26 cellular contexts compared by ENCODE assay signal in genomic region chr10:126324826-126325225, GRCh38.
DNase-seq lines count a peak whose midpoint lies in the region; ATAC-seq, FAIRE-seq and TF ChIP-seq lines count a peak whose summit lies in the region.
"Had no signal": no experiment of that assay in that cellular context is flagged by ENCODE, and none has a peak within 500 bp of the region (broad histone marks: within the 10 kb centered on the region; RNA-seq: fewer than 3 reads in every experiment).

No MANE protein-coding gene starts in this region.

- TF ChIP-seq CTCF in H1 (IDR thresholded peaks at IDR 0.05; ENCODE audit: control extremely low read depth in 1 of 3, insufficient read depth in 1 of 3, low read depth in 1 of 3, low read length in 3 of 3) (no peak), osteoblast (IDR thresholded peaks at IDR 0.05; ENCODE audit: extremely low read depth, low read depth, low read length) (no peak), vagina (IDR thresholded peaks at IDR 0.05) (no peak)

- no peak overlapping the region for H2AK5ac ChIP-seq in H1 (ENCODE audit: low read depth, low read length)

- WGBS in H1 (ENCODE audit: extremely low coverage in 1 of 2, insufficient coverage in 1 of 2, insufficient read length in 1 of 2, insufficient replicate concordance in 2 of 2, low coverage in 1 of 2, low lambda C conversion rate in 2 of 2, missing lambda C conversion rate in 1 of 2), 2 experiments = 91% methylated on average over 6 of the region's 6 CpGs; no CpG with 5 or more reads in 1 of the 2 experiments

- H3K9me3 ChIP-seq in H1 (ENCODE audit: insufficient read depth in 2 of 2, low read depth in 1 of 2, low read length in 1 of 2) (no peaks in the 10 kb centered on the region), osteoblast (ENCODE audit: low read depth, low read length) (no peaks in the 10 kb centered on the region), vagina (no peaks in the 10 kb centered on the region)
- H3K9me3 ChIP-seq: BE2C, BLaER1 had no signal

- no peak for TF ChIP-seq POLR2A in H1 (IDR thresholded peaks at IDR 0.05; ENCODE audit: control extremely low read depth in 1 of 2, low read depth in 2 of 2, low read length in 2 of 2)
- TF ChIP-seq POLR2A in vagina (IDR thresholded peaks at IDR 0.05) = no peak

- no peaks in the 10 kb centered on the region for H3K23me2 ChIP-seq in H1 (ENCODE audit: low read depth, low read length)

- no peak overlapping the region for H3K9ac ChIP-seq in H1 (replicated peaks in 1 of 4; ENCODE audit: extremely low read depth in 1 of 4, low read depth in 3 of 4, low read length in 3 of 4)
- H3K9ac ChIP-seq: BLaER1 had no signal

- H4K91ac ChIP-seq in H1 (replicated peaks; ENCODE audit: insufficient read length, low read length) = no peak overlapping the region

- no peak overlapping the region for H4K5ac ChIP-seq in H1 (ENCODE audit: insufficient read length, low read depth, low read length)

- no peak overlapping the region for H3K14ac ChIP-seq in H1 (ENCODE audit: insufficient read length)

- POLR2A ChIA-PET in H1 (lab: Charles Lee; ENCODE audit: partially characterized antibody) = no interaction called here

- H2BK120ac ChIP-seq in H1 (replicated peaks; ENCODE audit: low read depth, low read length) = no peak overlapping the region

- DNase-seq in H1 (ENCODE audit: low read depth in 1 of 2, low spot score in 2 of 2) = no peak
- DNase-seq in osteoblast (ENCODE audit: insufficient read length, low spot score, missing footprints) = peak; percentile 56
- no peak for DNase-seq in vagina (ENCODE audit: extremely low spot score in 2 of 2)
- DNase-seq in activated naive CD4-positive, alpha-beta T cell treated with anti-CD3 and anti-CD28 coated beads, Interleukin-2, amount 50 U/mL, for 72 hours (ENCODE audit: low spot score in 2 of 2) = no peak
- DNase-seq: 8988T; ACHN; BE2C; C1 segment of cervical spinal cord; CD4-positive, alpha-beta memory T cell; CD4-positive, CD25-positive, alpha-beta regulatory T cell; CD8-positive, alpha-beta memory T cell; COR-L47; DMS 273 treated with DMSO at 0.1 percent for 48 hours; DMS153; DMS53; DMS79; DND-41; EL; GDM1 had no signal

- H3K23ac ChIP-seq in H1 (ENCODE audit: insufficient read length) = no peak overlapping the region

- no peaks in the 10 kb centered on the region for H3K79me2 ChIP-seq in H1 (ENCODE audit: control insufficient read depth in 1 of 2, insufficient read depth in 2 of 2, low read length in 2 of 2)
- H3K79me2 ChIP-seq in osteoblast (ENCODE audit: insufficient read depth, low read length) = peaks cover 40% of the 10 kb centered on the region

- H4K8ac ChIP-seq in H1 (ENCODE audit: extremely low read depth, insufficient read depth, low read length) = no peak overlapping the region

- no peak overlapping the region for H3K4me3 ChIP-seq in H1 (ENCODE audit: extremely low read depth in 1 of 4, insufficient read depth in 2 of 4, low read depth in 3 of 4, low read length in 4 of 4)
- no peak overlapping the region for H3K4me3 ChIP-seq in osteoblast (ENCODE audit: insufficient read depth, low read length)
- H3K4me3 ChIP-seq in vagina = no peak overlapping the region
- H3K4me3 ChIP-seq: BLaER1, GM12878 had no signal

- ATAC-seq in HG02970 (IDR thresholded peaks at IDR 0.05; ENCODE audit: low FRiP score, unreplicated experiment) = no peak
- ATAC-seq in activated naive CD4-positive, alpha-beta T cell treated with anti-CD3 and anti-CD28 coated beads, Interleukin-2, amount 50 U/mL, for 72 hours = no peak
- ATAC-seq: GM12878 had no signal

- no peak overlapping the region for H3K4me2 ChIP-seq in H1 (ENCODE audit: insufficient read depth in 1 of 2, low read depth in 2 of 2, low read length in 2 of 2)
- H3K4me2 ChIP-seq in osteoblast (ENCODE audit: insufficient read depth, low read length) = no peak overlapping the region
- H3K4me2 ChIP-seq: BLaER1 had no signal

- no peak overlapping the region for H3K56ac ChIP-seq in H1 (replicated peaks; ENCODE audit: insufficient read length, low read depth, low read length)

- peaks cover 8 to 17% of the 10 kb centered on the region in 2 donors for H3K9me3 Mint-ChIP-seq in activated naive CD4-positive, alpha-beta T cell treated with anti-CD3 and anti-CD28 coated beads, Interleukin-2, amount 50 U/mL, for 72 hours

- TF ChIP-seq EP300 in H1 (IDR thresholded peaks at IDR 0.05; ENCODE audit: borderline replicate concordance in 1 of 2, low read depth in 2 of 2, low read length in 2 of 2) = no peak

- H2BK20ac ChIP-seq in H1 (ENCODE audit: low read length) = no peak overlapping the region

- H2AFZ ChIP-seq in H1 (ENCODE audit: low read length) (no peak overlapping the region), osteoblast (ENCODE audit: low read length) (no peak overlapping the region)

- 0 out of 2 replicates have a peak overlapping the region, but pooled peaks have one; percentile 18 for H2BK15ac ChIP-seq in H1 (ENCODE audit: low read length)

- H4K20me1 ChIP-seq in H1 (replicated peaks in 1 of 2; ENCODE audit: control insufficient read depth in 1 of 2, insufficient read depth in 2 of 2, low read length in 2 of 2) = no peaks in the 10 kb centered on the region
- peaks cover 13% of the 10 kb centered on the region for H4K20me1 ChIP-seq in osteoblast (ENCODE audit: insufficient read depth, low read length)
- H4K20me1 ChIP-seq: BLaER1 had no signal

- H3K4ac ChIP-seq in H1 (replicated peaks; ENCODE audit: insufficient read length, low read depth, low read length) = no peak overlapping the region

- H3K27me3 ChIP-seq in H1 (replicated peaks in 1 of 4; ENCODE audit: control insufficient read depth in 3 of 4, extremely low read depth in 1 of 4, insufficient read depth in 3 of 4, low read length in 3 of 4) = no peaks in the 10 kb centered on the region
- no peaks in the 10 kb centered on the region for H3K27me3 ChIP-seq in osteoblast (ENCODE audit: insufficient read depth, low read length)
- H3K27me3 ChIP-seq in vagina = no peaks in the 10 kb centered on the region
- H3K27me3 ChIP-seq: BE2C, BLaER1 had no signal

- H3K4me1 ChIP-seq in H1 (replicated peaks in 1 of 4; ENCODE audit: control insufficient read depth in 3 of 4, insufficient read depth in 4 of 4, low read length in 3 of 4) = no peaks in the 10 kb centered on the region; a peak in 1 of 7 replicates
- no peaks in the 10 kb centered on the region for H3K4me1 ChIP-seq in osteoblast (ENCODE audit: insufficient read depth, low read length)
- H3K4me1 ChIP-seq in vagina = no peaks in the 10 kb centered on the region
- H3K4me1 ChIP-seq: BLaER1 had no signal

- CTCF ChIA-PET in H1 (lab: Charles Lee; ENCODE audit: partially characterized antibody) = interaction anchor here (0.6 to 1.1 kb wide), 3 partner anchors 9 to 852 kb away, joined by 3 to 5 read pairs (median 3); no protein-coding TSS in a partner anchor

- intact Hi-C loops in vagina (cut with DNase I) = no loop called here

- no peak overlapping the region for H2BK12ac ChIP-seq in H1 (ENCODE audit: low read depth, low read length)

- H3K36me3 ChIP-seq in H1 (ENCODE audit: control insufficient read depth in 2 of 4, insufficient read depth in 4 of 4, low read length in 3 of 4) (no peaks in the 10 kb centered on the region), osteoblast (ENCODE audit: insufficient read depth, low read length) (peaks cover 85% of the 10 kb centered on the region), vagina (no peaks in the 10 kb centered on the region)
- H3K36me3 ChIP-seq: BE2C, BLaER1 had no signal

- H3K18ac ChIP-seq in H1 (ENCODE audit: extremely low read depth, low read length) = no peak overlapping the region

- no peak for FAIRE-seq in H1 (lab: Jason Lieb, UNC)
- FAIRE-seq: A204.1, GM12878, GM12892, GM18507 had no signal

- H3K27ac Mint-ChIP-seq in activated naive CD4-positive, alpha-beta T cell treated with anti-CD3 and anti-CD28 coated beads, Interleukin-2, amount 50 U/mL, for 72 hours = no peak overlapping the region
- H3K27ac Mint-ChIP-seq: CD14-positive monocyte; CD4-positive, alpha-beta memory T cell; CD4-positive, CD25-positive, alpha-beta regulatory T cell had no signal

- H3K27ac ChIP-seq in H1 (ENCODE audit: low read depth, low read length) (no peak overlapping the region), osteoblast (ENCODE audit: low read depth, low read length) (no peak overlapping the region), vagina (no peak overlapping the region)
- H3K27ac ChIP-seq: BLaER1 had no signal

- H3K79me1 ChIP-seq in H1 (ENCODE audit: low read depth, low read length) = no peaks in the 10 kb centered on the region

- no peak for TF ChIP-seq RAD21 in H1 (IDR thresholded peaks at IDR 0.05 in 1 of 2, conservative IDR thresholded peaks at IDR 0.05 in 1 of 2; ENCODE audit: low read depth in 2 of 2, low read length in 2 of 2)

- no peak overlapping the region for H2BK5ac ChIP-seq in H1 (ENCODE audit: low read depth, low read length)

- H3K36me3 Mint-ChIP-seq in activated naive CD4-positive, alpha-beta T cell treated with anti-CD3 and anti-CD28 coated beads, Interleukin-2, amount 50 U/mL, for 72 hours = no peaks in the 10 kb centered on the region
- H3K36me3 Mint-ChIP-seq: CD14-positive monocyte; CD4-positive, CD25-positive, alpha-beta regulatory T cell; CD8-positive, alpha-beta memory T cell had no signal

TF ChIP-seq in H1, 55 proteins besides CTCF, POLR2A, EP300 and RAD21 (continues in another document):
- TF ChIP-seq EZH2 (IDR thresholded peaks at IDR 0.05; ENCODE audit: low read depth, low read length, severe bottlenecking) = no peak
- no peak for TF ChIP-seq RXRA (IDR thresholded peaks at IDR 0.05; ENCODE audit: insufficient read depth, low read depth, low read length)
- no peak for TF ChIP-seq CBX5 (IDR thresholded peaks at IDR 0.05; ENCODE audit: low read depth, low read length)
- no peak for TF ChIP-seq SIN3A (conservative IDR thresholded peaks at IDR 0.05 in 1 of 2, IDR thresholded peaks at IDR 0.05 in 1 of 2; ENCODE audit: low read depth in 1 of 2, low read length in 2 of 2)
- no peak for TF ChIP-seq YY1 (IDR thresholded peaks at IDR 0.05; ENCODE audit: low read depth, low read length)
- TF ChIP-seq TAF1 (IDR thresholded peaks at IDR 0.05; ENCODE audit: low read depth, low read length) = no peak
- TF ChIP-seq GTF2F1 (IDR thresholded peaks at IDR 0.05; ENCODE audit: borderline replicate concordance, low read depth, low read length) = no peak
- TF ChIP-seq POU5F1 (IDR thresholded peaks at IDR 0.05; ENCODE audit: low read depth, low read length) = no peak
- TF ChIP-seq, protein P1, sequence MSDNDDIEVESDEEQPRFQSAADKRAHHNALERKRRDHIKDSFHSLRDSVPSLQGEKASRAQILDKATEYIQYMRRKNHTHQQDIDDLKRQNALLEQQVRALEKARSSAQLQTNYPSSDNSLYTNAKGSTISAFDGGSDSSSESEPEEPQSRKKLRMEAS (IDR thresholded peaks at IDR 0.05) = no peak
- no peak for TF ChIP-seq KDM1A (IDR thresholded peaks at IDR 0.05; ENCODE audit: borderline replicate concordance, low read length)
- TF ChIP-seq PHF8 (conservative IDR thresholded peaks at IDR 0.05; ENCODE audit: low read depth, low read length) = no peak
- TF ChIP-seq E2F6 (IDR thresholded peaks at IDR 0.05) = no peak
